Comparison of ENCODE assay signal across 20 cellular contexts in the genomic region with DNA sequence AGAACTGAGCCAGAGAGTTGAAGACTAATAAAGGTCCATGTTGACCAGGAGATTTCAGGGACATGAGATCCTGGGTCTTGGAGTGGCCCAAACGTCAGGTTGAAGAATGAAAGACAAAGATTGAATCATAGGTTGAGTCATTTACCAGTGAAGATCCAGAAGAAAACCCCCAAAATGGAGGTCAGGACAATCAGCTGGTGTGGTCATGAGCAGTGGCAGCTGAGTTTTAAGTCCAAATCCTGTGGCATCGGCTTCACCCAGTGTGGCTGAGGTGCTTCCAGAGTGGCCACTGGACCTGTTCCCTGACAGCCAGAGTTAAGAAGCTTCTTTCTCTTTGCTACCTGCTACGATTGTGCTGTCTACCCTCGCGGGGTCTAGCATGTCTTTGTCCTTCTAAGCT.
DNase-seq lines count a peak whose midpoint lies in the region; ATAC-seq and TF ChIP-seq lines count a peak whose summit lies in the region.
"Had no signal": no experiment of that assay in that cellular context is flagged by ENCODE, and none has a peak within 500 bp of the region (broad histone marks: within the 10 kb centered on the region; RNA-seq: fewer than 3 reads in every experiment).

No MANE protein-coding gene starts in this region.

- H3K4me3 Mint-ChIP-seq in endodermal cell: no peak overlapping the region
- no peak overlapping the region for H3K4me3 Mint-ChIP-seq in stimulated activated effector memory CD8-positive, alpha-beta T cell treated with anti-CD3 and anti-CD28 coated beads, Interleukin-12 subunit alpha, Interleukin-12 subunit beta, amount 100 ng/mL, for 72 hours
- H3K4me3 Mint-ChIP-seq: B cell; CD4-positive, CD25-positive, alpha-beta regulatory T cell; CD8-positive, alpha-beta memory T cell had no signal

- H3K27ac Mint-ChIP-seq in endodermal cell: no peak overlapping the region
- H3K27ac Mint-ChIP-seq in stimulated activated effector memory CD8-positive, alpha-beta T cell treated with anti-CD3 and anti-CD28 coated beads, Interleukin-12 subunit alpha, Interleukin-12 subunit beta, amount 100 ng/mL, for 72 hours: no peak overlapping the region
- H3K27ac Mint-ChIP-seq: B cell had no signal

- no peaks in the 10 kb centered on the region for H3K36me3 Mint-ChIP-seq in endodermal cell (ENCODE audit: low read depth)
- H3K36me3 Mint-ChIP-seq in stimulated activated effector memory CD8-positive, alpha-beta T cell treated with anti-CD3 and anti-CD28 coated beads, Interleukin-12 subunit alpha, Interleukin-12 subunit beta, amount 100 ng/mL, for 72 hours: no peaks in the 10 kb centered on the region
- H3K36me3 Mint-ChIP-seq: CD4-positive, CD25-positive, alpha-beta regulatory T cell had no signal

- 92 to 100% methylated on average over 2 to 5 of the region's 5 CpGs for WGBS in endodermal cell (ENCODE audit: insufficient coverage in 1 of 2, insufficient read length in 1 of 2), 2 experiments
- 91 to 93% methylated on average over 5 of the region's 5 CpGs for WGBS in lower leg skin, 2 donors

- H3K36me3 ChIP-seq in BLaER1: peaks cover 1% of the 10 kb centered on the region; the same call in 1 of the 2 replicates
- no peaks in the 10 kb centered on the region for H3K36me3 ChIP-seq in Karpas-422 (ENCODE audit: insufficient read depth, low read length)
- no peaks in the 10 kb centered on the region for H3K36me3 ChIP-seq in endodermal cell (ENCODE audit: control insufficient read depth, insufficient read depth, low read length)
- no peaks in the 10 kb centered on the region for H3K36me3 ChIP-seq in breast epithelium
- H3K36me3 ChIP-seq: HAP-1 had no signal

- H4K20me1 ChIP-seq in BLaER1: no peaks in the 10 kb centered on the region
- H4K20me1 ChIP-seq in Karpas-422 (ENCODE audit: insufficient read depth, low read depth, low read length): no peaks in the 10 kb centered on the region

- peak; percentile 49 for ATAC-seq in stimulated activated effector memory CD8-positive, alpha-beta T cell treated with anti-CD3 and anti-CD28 coated beads, Interleukin-12 subunit alpha, Interleukin-12 subunit beta, amount 100 ng/mL, for 72 hours
- ATAC-seq: GM12878 had no signal

- peaks cover 7% of the 10 kb centered on the region for H3K4me1 Mint-ChIP-seq in endodermal cell
- no peaks in the 10 kb centered on the region for H3K4me1 Mint-ChIP-seq in stimulated activated effector memory CD8-positive, alpha-beta T cell treated with anti-CD3 and anti-CD28 coated beads, Interleukin-12 subunit alpha, Interleukin-12 subunit beta, amount 100 ng/mL, for 72 hours
- H3K4me1 Mint-ChIP-seq: B cell; CD4-positive, CD25-positive, alpha-beta regulatory T cell; CD8-positive, alpha-beta memory T cell had no signal

- no peaks in the 10 kb centered on the region for H3K9me2 ChIP-seq in Karpas-422 (replicated peaks; ENCODE audit: insufficient read depth, low read length)

- no peak for TF ChIP-seq POLR2A in breast epithelium (IDR thresholded peaks at IDR 0.05)
- no peak for TF ChIP-seq POLR2A in lower leg skin (IDR thresholded peaks at IDR 0.05)

- DNase-seq in Karpas-422 (peak; percentile 36), endodermal cell (peak; percentile 28), breast epithelium (ENCODE audit: low spot score in 2 of 2) (no peak), globus pallidus (ENCODE audit: low spot score) (no peak), lower leg skin (ENCODE audit: low spot score in 2 of 2) (no peak)
- DNase-seq in stimulated activated effector memory CD8-positive, alpha-beta T cell treated with anti-CD3 and anti-CD28 coated beads, Interleukin-12 subunit alpha, Interleukin-12 subunit beta, amount 100 ng/mL, for 72 hours (ENCODE audit: low spot score in 2 of 2): no peak
- DNase-seq: C1 segment of cervical spinal cord; CD4-positive, CD25-positive, alpha-beta regulatory T cell; CD8-positive, alpha-beta memory T cell; COR-L47; DMS 273 treated with DMSO at 0.1 percent for 48 hours; DMS53; DND-41; EL; IMR-90 had no signal

- H3K4me1 ChIP-seq in BLaER1: peaks cover 22% of the 10 kb centered on the region
- no peaks in the 10 kb centered on the region for H3K4me1 ChIP-seq in Karpas-422 (ENCODE audit: low read length)
- peaks cover 9% of the 10 kb centered on the region for H3K4me1 ChIP-seq in endodermal cell (ENCODE audit: control insufficient read depth, insufficient read depth, low read length)
- no peaks in the 10 kb centered on the region for H3K4me1 ChIP-seq in breast epithelium

- H3K4me2 ChIP-seq in BLaER1 (peak overlapping the region; percentile 11), Karpas-422 (ENCODE audit: low read depth, low read length, poor library complexity, severe bottlenecking) (no peak overlapping the region)

- no peaks in the 10 kb centered on the region for H3K27me3 Mint-ChIP-seq in endodermal cell (ENCODE audit: insufficient read depth)

- H3K27me3 ChIP-seq in BLaER1 (no peaks in the 10 kb centered on the region), Karpas-422 (ENCODE audit: low read length) (no peaks in the 10 kb centered on the region), endodermal cell (ENCODE audit: control insufficient read depth, insufficient read depth, low read length, poor library complexity, severe bottlenecking) (no peaks in the 10 kb centered on the region), breast epithelium (no peaks in the 10 kb centered on the region)

- TF ChIP-seq CTCF in endodermal cell (conservative IDR thresholded peaks at IDR 0.05): no peak
- TF ChIP-seq CTCF in breast epithelium (IDR thresholded peaks at IDR 0.05): no peak
- TF ChIP-seq CTCF in lower leg skin (IDR thresholded peaks at IDR 0.05): no peak

- H3K4me3 ChIP-seq in BLaER1 (no peak overlapping the region), Karpas-422 (ENCODE audit: low read length) (no peak overlapping the region), endodermal cell (ENCODE audit: low read length) (no peak overlapping the region), breast epithelium (no peak overlapping the region), lower leg skin (ENCODE audit: low read depth, poor library complexity, severe bottlenecking) (no peak overlapping the region)
- H3K4me3 ChIP-seq: GM12878, HAP-1 had no signal

- peaks cover 2% of the 10 kb centered on the region for H3K9me3 Mint-ChIP-seq in endodermal cell
- no peaks in the 10 kb centered on the region for H3K9me3 Mint-ChIP-seq in stimulated activated effector memory CD8-positive, alpha-beta T cell treated with anti-CD3 and anti-CD28 coated beads, Interleukin-12 subunit alpha, Interleukin-12 subunit beta, amount 100 ng/mL, for 72 hours
- H3K9me3 Mint-ChIP-seq: CD4-positive, CD25-positive, alpha-beta regulatory T cell had no signal

- H3K27ac ChIP-seq in BLaER1 (peak overlapping the region; percentile 57; the same call in 1 of the 2 replicates), Karpas-422 (ENCODE audit: low read length) (no peak overlapping the region), endodermal cell (ENCODE audit: low read depth, low read length) (no peak overlapping the region), breast epithelium (no peak overlapping the region)
- H3K27ac ChIP-seq: HL-60 had no signal

- H3K9me3 ChIP-seq in BLaER1: peaks cover 56% of the 10 kb centered on the region
- H3K9me3 ChIP-seq in Karpas-422 (ENCODE audit: low read length): no peaks in the 10 kb centered on the region
- H3K9me3 ChIP-seq in endodermal cell (ENCODE audit: control insufficient read depth, low read length): no peaks in the 10 kb centered on the region
- no peaks in the 10 kb centered on the region for H3K9me3 ChIP-seq in breast epithelium
- H3K9me3 ChIP-seq: HAP-1 had no signal

- H2AFZ ChIP-seq in Karpas-422 (ENCODE audit: low read length): no peak overlapping the region

- H3K79me2 ChIP-seq in Karpas-422 (ENCODE audit: low read length): no peaks in the 10 kb centered on the region

- intact Hi-C loops in breast epithelium (cut with DNase I; ENCODE audit: low total_unique reads) (no loop called here), lower leg skin (cut with DNase I; ENCODE audit: low total_unique reads) (no loop called here)

- H3K9ac ChIP-seq in BLaER1 (no peak overlapping the region), Karpas-422 (ENCODE audit: low read length) (no peak overlapping the region), endodermal cell (ENCODE audit: extremely low read depth, low read length, poor library complexity, severe bottlenecking) (no peak overlapping the region)

Comparison
In these comparisons a context has a peak if more than half of its experiments do, and no peak if none do; other contexts are left out.
1. DNase-seq: peak in Karpas-422 (single experiment) and endodermal cell (single experiment); none in stimulated activated effector memory CD8-positive, alpha-beta T cell treated with anti-CD3 and anti-CD28 coated beads, Interleukin-12 subunit alpha, Interleukin-12 subunit beta, amount 100 ng/mL, for 72 hours (0 of 2), breast epithelium (0 of 2), globus pallidus (single experiment) and lower leg skin (0 of 2).